Comparison of ENCODE assay signal across 8 cellular contexts in the genomic region with DNA sequence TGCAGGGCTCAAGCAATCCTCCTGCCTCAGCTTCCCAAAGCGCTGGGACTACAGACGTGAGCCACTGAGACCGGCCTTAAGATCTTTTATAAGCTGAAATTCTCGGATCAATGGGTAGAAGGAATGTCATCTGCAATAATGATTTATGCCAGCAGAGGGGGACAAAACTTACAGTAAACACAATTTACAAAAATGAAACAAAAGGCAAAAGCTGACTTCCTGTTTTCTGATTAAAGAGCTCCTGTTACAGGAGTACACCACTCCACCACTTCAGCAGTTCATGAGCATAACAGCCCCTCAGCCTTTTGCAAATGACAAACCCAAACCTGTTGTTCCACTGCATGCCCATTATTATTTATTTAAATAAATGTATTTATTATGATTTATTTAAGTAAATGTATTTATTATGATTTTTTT.
DNase-seq lines count a peak whose midpoint lies in the region; TF ChIP-seq lines count a peak whose summit lies in the region.

No MANE protein-coding gene starts in this region.

- no peaks in the 10 kb centered on the region for H3K9me3 ChIP-seq in Loucy (ENCODE audit: insufficient read depth, low read depth, low read length)

- H3K79me2 ChIP-seq in Loucy (ENCODE audit: insufficient read depth, low read length) = no peaks in the 10 kb centered on the region

- H3K4me3 ChIP-seq in Loucy (ENCODE audit: low read length, poor library complexity, severe bottlenecking) = no peak overlapping the region

- H3K4me2 ChIP-seq in Loucy (ENCODE audit: low read depth, low read length, poor library complexity, severe bottlenecking) = no peak overlapping the region

- H3K27me3 ChIP-seq in Loucy (ENCODE audit: insufficient read depth, low read length, poor library complexity, severe bottlenecking) = no peaks in the 10 kb centered on the region

- no peak overlapping the region for H2AFZ ChIP-seq in Loucy (ENCODE audit: low read length)

- DNase-seq in AG08395 (ENCODE audit: low spot score) (peak; percentile 62), GM04504 (ENCODE audit: low read depth) (peak; percentile 50), HCEC 1CT (peak; percentile 70), SIG-M5 (lab: John Stamatoyannopoulos, UW) (peak; percentile 70), cerebellar cortex (ENCODE audit: low spot score) (peak; percentile 34), myocyte (ENCODE audit: low read depth) (peak; percentile 79), ecto neural progenitor cell (ENCODE audit: low spot score) (no peak)

- no peaks in the 10 kb centered on the region; the same call in 1 of the 2 replicates for H3K36me3 ChIP-seq in Loucy (ENCODE audit: insufficient read depth, low read length)

- H3F3A ChIP-seq in Loucy (ENCODE audit: low read depth) = no peaks in the 10 kb centered on the region

- TF ChIP-seq CTCF in Loucy (conservative IDR thresholded peaks at IDR 0.05; ENCODE audit: low read length) = peak; percentile 80

- H3K9me2 ChIP-seq in Loucy (replicated peaks; ENCODE audit: low read depth, low read length) = no peaks in the 10 kb centered on the region

- no peaks in the 10 kb centered on the region for H3K4me1 ChIP-seq in Loucy (ENCODE audit: insufficient read depth, low read length, poor library complexity, severe bottlenecking)

- H3K9ac ChIP-seq in Loucy (ENCODE audit: low read depth, low read length, poor library complexity, severe bottlenecking) = no peak overlapping the region

- H4K20me1 ChIP-seq in Loucy (ENCODE audit: insufficient read depth, low read length, poor library complexity, severe bottlenecking) = no peaks in the 10 kb centered on the region
